ENCODE assay signal across 20 cellular contexts in the genomic region with DNA sequence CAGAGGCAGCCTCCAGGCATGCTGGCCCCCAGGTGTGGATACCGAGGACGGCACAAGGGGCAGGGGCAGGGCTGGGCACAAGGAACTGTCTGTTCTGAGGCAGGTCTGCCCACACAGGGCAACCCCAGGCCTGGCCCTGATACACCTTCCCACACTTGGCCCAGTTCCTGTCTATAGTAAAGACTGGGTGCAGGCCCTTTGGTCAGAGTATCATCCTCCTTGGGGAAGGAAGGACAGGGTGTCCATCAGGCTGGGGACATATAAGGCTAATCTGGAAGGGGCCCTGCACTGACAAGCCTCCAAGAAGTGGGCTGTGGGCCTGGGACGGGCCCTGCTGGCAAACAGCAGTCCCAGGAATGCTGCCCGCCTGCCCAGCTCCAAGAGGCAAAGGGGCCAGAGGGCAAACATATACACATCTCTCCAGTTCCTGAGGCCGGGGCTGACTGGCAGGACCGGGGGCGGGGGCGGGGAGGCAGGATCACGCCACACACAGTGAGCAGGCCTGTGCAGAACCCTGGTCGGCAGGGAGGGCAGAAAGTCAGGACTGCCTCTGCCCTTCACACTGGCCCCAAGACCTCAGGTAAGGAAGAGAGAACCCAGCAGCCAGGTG. TPM values are rescaled to one million over a fixed set of nuclear protein-coding genes. Genes with fewer than 3 reads are reported as not detected.
DNase-seq lines count a peak whose midpoint lies in the region; ATAC-seq and TF ChIP-seq lines count a peak whose summit lies in the region.
"Had no signal": no experiment of that assay in that cellular context is flagged by ENCODE, and none has a peak within 500 bp of the region (broad histone marks: within the 10 kb centered on the region; RNA-seq: fewer than 3 reads in every experiment).

No MANE protein-coding gene starts in this region.

- peak overlapping the region in 2 of 4 donors; percentile 67 to 88 for H3K27ac ChIP-seq in Peyer's patch
- H3K27ac ChIP-seq in endodermal cell (ENCODE audit: low read depth, low read length): no peak overlapping the region
- H3K27ac ChIP-seq in lung (ENCODE audit: low read depth in 1 of 2, low read length in 1 of 2): peak overlapping the region in 1 of 2 donors; percentile 85
- H3K27ac ChIP-seq in upper lobe of right lung: peak overlapping the region; percentile 80
- H3K27ac ChIP-seq: esophagus muscularis mucosa, HL-60 had no signal

- peak in 2 of 3 donors; percentile 67 to 86 for DNase-seq in Peyer's patch
- DNase-seq in endodermal cell: peak; percentile 38
- peak; percentile 82 for DNase-seq in lung (ENCODE audit: low spot score)
- peak; percentile 90 for DNase-seq in upper lobe of right lung
- no peak for DNase-seq in SHP77 (lab: John Stamatoyannopoulos, UW)
- DNase-seq in NCI-H446 (lab: John Stamatoyannopoulos, UW): no peak
- no peak for DNase-seq in NCI-H2029 treated with DMSO at 0.1 percent for 48 hours (lab: John Stamatoyannopoulos, UW)
- DNase-seq: activated CD4-positive, alpha-beta T cell treated with anti-CD3 and anti-CD28 coated beads, Interleukin-2, amount 50 U/mL, for 4 hours; activated T-cell treated with anti-CD3 and anti-CD28 coated beads for 4 hours; immature natural killer cell; NCI-H1092; NCI-H2171 treated with DMSO at 0.1 percent for 48 hours; substantia nigra; T-cell had no signal

- H3K4me1 ChIP-seq in Peyer's patch (peaks cover 0 to 34% (median 9%) of the 10 kb centered on the region in 4 donors), endodermal cell (ENCODE audit: control insufficient read depth, insufficient read depth, low read length) (peaks cover 14% of the 10 kb centered on the region), lung (ENCODE audit: control insufficient read depth in 2 of 2, insufficient read depth in 2 of 2, low read length in 2 of 2) (peaks cover 0 to 10% of the 10 kb centered on the region in 2 donors), upper lobe of right lung (peaks cover 22% of the 10 kb centered on the region)
- H3K4me1 ChIP-seq: esophagus muscularis mucosa had no signal

- H3K4me1 Mint-ChIP-seq in endodermal cell: peaks cover 35% of the 10 kb centered on the region
- H3K4me1 Mint-ChIP-seq: activated naive CD4-positive, alpha-beta T cell treated with anti-CD3 and anti-CD28 coated beads, Interleukin-2, amount 50 U/mL, for 24 hours; T-cell had no signal

- H3K36me3 Mint-ChIP-seq in endodermal cell (ENCODE audit: low read depth): peaks cover 25% of the 10 kb centered on the region
- H3K36me3 Mint-ChIP-seq: activated naive CD4-positive, alpha-beta T cell treated with anti-CD3 and anti-CD28 coated beads, Interleukin-2, amount 50 U/mL, for 24 hours; immature natural killer cell; T-cell had no signal

- H3K27me3 ChIP-seq in Peyer's patch (no peaks in the 10 kb centered on the region), endodermal cell (ENCODE audit: control insufficient read depth, insufficient read depth, low read length, poor library complexity, severe bottlenecking) (no peaks in the 10 kb centered on the region), lung (ENCODE audit: control insufficient read depth, insufficient read depth) (no peaks in the 10 kb centered on the region), upper lobe of right lung (no peaks in the 10 kb centered on the region)
- H3K27me3 ChIP-seq: esophagus muscularis mucosa had no signal

- H3K9me3 ChIP-seq in Peyer's patch: no peaks in the 10 kb centered on the region
- H3K9me3 ChIP-seq in endodermal cell (ENCODE audit: control insufficient read depth, low read length): no peaks in the 10 kb centered on the region
- H3K9me3 ChIP-seq in lung (ENCODE audit: control insufficient read depth in 2 of 2, insufficient read depth in 1 of 2, low read length in 1 of 2): no peaks in the 10 kb centered on the region
- H3K9me3 ChIP-seq in upper lobe of right lung: no peaks in the 10 kb centered on the region
- H3K9me3 ChIP-seq: esophagus muscularis mucosa had no signal

- H3K4me3 ChIP-seq in Peyer's patch (no peak overlapping the region), endodermal cell (ENCODE audit: low read length) (no peak overlapping the region), lung (no peak overlapping the region), upper lobe of right lung (no peak overlapping the region)
- H3K4me3 ChIP-seq: esophagus muscularis mucosa, K562 had no signal

- 90 to 92% methylated on average over 5 to 10 of the region's 10 CpGs for WGBS in endodermal cell (ENCODE audit: insufficient coverage in 1 of 2, insufficient read length in 1 of 2), 2 experiments
- 66 to 84% methylated on average over 10 of the region's 10 CpGs for WGBS in lung, 2 donors

- ATAC-seq in lung (ENCODE audit: insufficient read depth, low FRiP score) (peak; percentile 67), upper lobe of right lung (peak; percentile 83), GM18873 (IDR thresholded peaks at IDR 0.05; ENCODE audit: low FRiP score, unreplicated experiment) (no peak)
- ATAC-seq: K562, T-cell had no signal

- intact Hi-C loops in upper lobe of right lung (cut with DNase I): no loop called here

- peaks cover 3% of the 10 kb centered on the region for H3K9me3 Mint-ChIP-seq in endodermal cell
- H3K9me3 Mint-ChIP-seq: activated naive CD4-positive, alpha-beta T cell treated with anti-CD3 and anti-CD28 coated beads, Interleukin-2, amount 50 U/mL, for 24 hours; immature natural killer cell; T-cell had no signal

- no peak overlapping the region for H3K9ac ChIP-seq in endodermal cell (ENCODE audit: extremely low read depth, low read length, poor library complexity, severe bottlenecking)

- peak in 1 of 6 experiments; percentile 65 for TF ChIP-seq CTCF in Peyer's patch (IDR thresholded peaks at IDR 0.05)
- no peak for TF ChIP-seq CTCF in endodermal cell (conservative IDR thresholded peaks at IDR 0.05)
- TF ChIP-seq CTCF in lung (IDR thresholded peaks at IDR 0.05; ENCODE audit: control extremely low read depth, extremely low read depth): no peak
- no peak for TF ChIP-seq CTCF in upper lobe of right lung (IDR thresholded peaks at IDR 0.05)

- H3K36me3 ChIP-seq in Peyer's patch (peaks cover 0 to 29% (median 0%) of the 10 kb centered on the region in 3 donors), endodermal cell (ENCODE audit: control insufficient read depth, insufficient read depth, low read length) (peaks cover 5% of the 10 kb centered on the region), lung (ENCODE audit: control insufficient read depth in 2 of 2, insufficient read depth in 2 of 2, low read length in 2 of 2) (no peaks in the 10 kb centered on the region), upper lobe of right lung (no peaks in the 10 kb centered on the region)
- H3K36me3 ChIP-seq: esophagus muscularis mucosa had no signal

- H3K27ac Mint-ChIP-seq in endodermal cell: no peak overlapping the region
- H3K27ac Mint-ChIP-seq: activated naive CD4-positive, alpha-beta T cell treated with anti-CD3 and anti-CD28 coated beads, Interleukin-2, amount 50 U/mL, for 24 hours; B cell; immature natural killer cell; T-cell had no signal

- peak; percentile 17 to 59 for TF ChIP-seq POLR2A in Peyer's patch (IDR thresholded peaks at IDR 0.05)

- no peak overlapping the region for H3K4me3 Mint-ChIP-seq in endodermal cell
- H3K4me3 Mint-ChIP-seq: activated naive CD4-positive, alpha-beta T cell treated with anti-CD3 and anti-CD28 coated beads, Interleukin-2, amount 50 U/mL, for 24 hours; B cell; immature natural killer cell; T-cell had no signal

- peaks cover 1% of the 10 kb centered on the region for H3K27me3 Mint-ChIP-seq in endodermal cell (ENCODE audit: insufficient read depth)
- H3K27me3 Mint-ChIP-seq: activated naive CD4-positive, alpha-beta T cell treated with anti-CD3 and anti-CD28 coated beads, Interleukin-2, amount 50 U/mL, for 24 hours; B cell; T-cell had no signal

RNA-seq across cellular contexts. Expression of gene SDC1, which starts 18.9 kb away (rescaled TPM):
- total RNA-seq in Peyer's patch: 100 to 1,000 TPM in 3 of 4 donors, 10 to 100 TPM in 1; 25.6 to 343 (median 197) TPM
- 10 to 100 TPM; 12.7 to 19.2 TPM for total RNA-seq in endodermal cell
- 36.9 TPM for polyA plus RNA-seq in endodermal cell (2013, experiment 1 of 2)
- 39.5 TPM for polyA plus RNA-seq in endodermal cell (2013, experiment 2 of 2)
- total RNA-seq in lung: 100 to 1,000 TPM; 232 to 234 TPM
- 100 to 1,000 TPM in 1 of 2 donors, 10 to 100 TPM in 1; 94.1 to 113 TPM for polyA plus RNA-seq in lung
- total RNA-seq in upper lobe of right lung: 148 TPM
- total RNA-seq: B cell had no signal
- polyA plus RNA-seq: immature natural killer cell had no signal

Comparison
In these comparisons a context has a peak if more than half of its experiments do, and no peak if none do; other contexts are left out.
1. DNase-seq: peak in Peyer's patch (2 of 3), endodermal cell (single experiment), lung (single experiment) and upper lobe of right lung (single experiment); none in SHP77 (0 of 2), NCI-H446 (0 of 2) and NCI-H2029 treated with DMSO at 0.1 percent for 48 hours (single experiment).